ENCODE assay signal across 21 cellular contexts in the genomic region with DNA sequence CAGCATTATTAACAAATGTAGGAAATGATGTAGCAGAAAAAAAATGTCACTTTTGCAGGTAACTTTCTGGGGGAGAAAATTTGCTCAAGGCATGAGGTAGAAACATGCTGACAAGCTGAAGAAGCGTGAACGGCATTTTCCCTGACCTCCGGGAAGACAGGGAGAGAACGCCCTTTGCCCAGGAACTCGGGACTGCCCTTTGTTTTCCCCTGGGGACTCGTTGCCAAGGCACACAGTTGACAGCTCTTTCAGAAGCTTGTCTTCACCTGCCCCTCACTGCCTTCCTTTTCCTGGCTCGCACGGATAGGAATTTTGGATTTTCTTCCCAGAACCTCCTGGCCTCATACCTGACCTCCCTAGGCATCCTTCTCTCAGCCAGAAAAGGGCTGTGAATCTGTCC. TPM values are rescaled to one million over a fixed set of nuclear protein-coding genes. Genes with fewer than 3 reads are reported as not detected.
DNase-seq lines count a peak whose midpoint lies in the region; ATAC-seq and TF ChIP-seq lines count a peak whose summit lies in the region.
"Had no signal": no experiment of that assay in that cellular context is flagged by ENCODE, and none has a peak within 500 bp of the region (broad histone marks: within the 10 kb centered on the region; RNA-seq: fewer than 3 reads in every experiment).

No MANE protein-coding gene starts in this region.

- no peak overlapping the region for H3K27ac ChIP-seq in hepatocyte
- H3K27ac ChIP-seq in osteoblast (ENCODE audit: low read depth, low read length), result no peak overlapping the region
- no peak overlapping the region for H3K27ac ChIP-seq in psoas muscle
- H3K27ac ChIP-seq: A549, HL-60, PC-9 had no signal

- DNase-seq in COLO668 (lab: John Stamatoyannopoulos, UW; ENCODE audit: unreplicated experiment) (peak; percentile 20), NCI-H526 treated with DMSO at 0.1 percent for 48 hours (lab: John Stamatoyannopoulos, UW) (peak; percentile 3), hepatocyte (ENCODE audit: low spot score) (peak; percentile 22), osteoblast (ENCODE audit: insufficient read length, low spot score, missing footprints) (peak; percentile 4), psoas muscle (no peak)
- DNase-seq: DMS53, KBM-7, NCI-H1092, NCI-H1436, NCI-H1930, NCI-H2171, NCI-H345, NCI-H524, PC-9, SIG-M5, SK-N-SH had no signal

- H3K9me3 ChIP-seq in hepatocyte (ENCODE audit: low read depth) (no peaks in the 10 kb centered on the region), osteoblast (ENCODE audit: low read depth, low read length) (no peaks in the 10 kb centered on the region), psoas muscle (no peaks in the 10 kb centered on the region)
- H3K9me3 ChIP-seq: A549, SK-N-SH had no signal

- H3K36me3 ChIP-seq in hepatocyte (replicated peaks; ENCODE audit: insufficient read depth, low read depth) (no peaks in the 10 kb centered on the region), osteoblast (ENCODE audit: insufficient read depth, low read length) (no peaks in the 10 kb centered on the region), psoas muscle (ENCODE audit: insufficient read depth in 1 of 2, low read depth in 1 of 2) (no peaks in the 10 kb centered on the region)

- no peaks in the 10 kb centered on the region for H3K4me1 ChIP-seq in hepatocyte (ENCODE audit: insufficient read depth)
- peaks cover 4% of the 10 kb centered on the region for H3K4me1 ChIP-seq in osteoblast (ENCODE audit: insufficient read depth, low read length)
- H3K4me1 ChIP-seq in psoas muscle, result no peaks in the 10 kb centered on the region

- no peak overlapping the region for H3K4me3 ChIP-seq in hepatocyte
- H3K4me3 ChIP-seq in osteoblast (ENCODE audit: insufficient read depth, low read length), result no peak overlapping the region
- H3K4me3 ChIP-seq in psoas muscle, result no peak overlapping the region
- H3K4me3 ChIP-seq: A549, PC-9 had no signal

- H4K20me1 ChIP-seq in hepatocyte (ENCODE audit: insufficient read depth, poor library complexity, severe bottlenecking) (no peaks in the 10 kb centered on the region), osteoblast (ENCODE audit: insufficient read depth, low read length) (no peaks in the 10 kb centered on the region)

- TF ChIP-seq CTCF in hepatocyte (IDR thresholded peaks at IDR 0.05; ENCODE audit: poor library complexity) (no peak), osteoblast (IDR thresholded peaks at IDR 0.05; ENCODE audit: extremely low read depth, low read depth, low read length) (no peak), psoas muscle (IDR thresholded peaks at IDR 0.05) (no peak)

- no peak overlapping the region for H3K4me2 ChIP-seq in hepatocyte
- no peak overlapping the region for H3K4me2 ChIP-seq in osteoblast (ENCODE audit: insufficient read depth, low read length)
- H3K4me2 ChIP-seq: A549, PC-9, SK-N-SH had no signal

- H3K27me3 ChIP-seq in hepatocyte, result peaks cover 21% of the 10 kb centered on the region
- peaks cover 45% of the 10 kb centered on the region for H3K27me3 ChIP-seq in osteoblast (ENCODE audit: insufficient read depth, low read length)
- peaks cover 0 to 18% (median 0%) of the 10 kb centered on the region in 3 donors for H3K27me3 ChIP-seq in psoas muscle (ENCODE audit: insufficient read depth in 3 of 3, low read length in 2 of 3)

- no peaks in the 10 kb centered on the region for H3K9me2 ChIP-seq in hepatocyte (replicated peaks; ENCODE audit: insufficient read depth)
- H3K9me2 ChIP-seq: SK-N-SH had no signal

- H3K79me2 ChIP-seq in hepatocyte, result no peaks in the 10 kb centered on the region
- H3K79me2 ChIP-seq in osteoblast (ENCODE audit: insufficient read depth, low read length), result no peaks in the 10 kb centered on the region

- H2AFZ ChIP-seq in hepatocyte (no peak overlapping the region), osteoblast (ENCODE audit: low read length) (no peak overlapping the region)
- H2AFZ ChIP-seq: PC-9 had no signal

- ATAC-seq in HG03342 (IDR thresholded peaks at IDR 0.05; ENCODE audit: unreplicated experiment) (no peak), psoas muscle (no peak), HG03135 (IDR thresholded peaks at IDR 0.05; ENCODE audit: unreplicated experiment) (no peak)
- ATAC-seq: A549, HCT116 had no signal

- intact Hi-C loops in psoas muscle (cut with DNase I), result no loop called here

- WGBS in hepatocyte (ENCODE audit: low lambda C conversion rate, missing lambda C conversion rate), result 64% methylated on average over 8 of the region's 8 CpGs
- WGBS in psoas muscle, 3 donors, result 49 to 66% (median 51%) methylated on average over 8 of the region's 8 CpGs

RNA-seq across cellular contexts. Expression of gene COA6, which starts 52.7 kb away (rescaled TPM):
- total RNA-seq in hepatocyte, result 48.6 and 67.8 TPM in 2 replicates
- polyA plus RNA-seq in hepatocyte, result 67.3 and 82.9 TPM in 2 replicates
- total RNA-seq in osteoblast, result 11.8 and 20.3 TPM in 2 replicates
- total RNA-seq in psoas muscle, result 10 to 100 TPM; 52.0 to 73.6 (median 60.1) TPM
- 100 to 1,000 TPM; 185 to 268 (median 260) TPM for polyA plus RNA-seq in psoas muscle

Comparison
In these comparisons a context has a peak if more than half of its experiments do, and no peak if none do; other contexts are left out.
1. DNase-seq: peak in COLO668 (single experiment), NCI-H526 treated with DMSO at 0.1 percent for 48 hours (single experiment), hepatocyte (single experiment) and osteoblast (single experiment); none in psoas muscle (0 of 2).